ENCODE assay signal across 1 cellular context in genomic region chr15:64634576-64635485, GRCh38.
TF ChIP-seq lines count a peak whose summit lies in the region.

No MANE protein-coding gene starts in this region.

TF ChIP-seq in GM12878, 131 proteins besides CTCF, POLR2A, EP300 and RAD21 (continued from another document and continues in another):
- TF ChIP-seq USF2 (IDR thresholded peaks at IDR 0.05; ENCODE audit: borderline replicate concordance, low read depth, low read length) (no peak), NR2C1 (IDR thresholded peaks at IDR 0.05) (no peak), SREBF2 (IDR thresholded peaks at IDR 0.05; ENCODE audit: low read length) (peak; percentile 36), JUNB (IDR thresholded peaks at IDR 0.05) (peak; percentile 93), ZNF592 (IDR thresholded peaks at IDR 0.05) (no peak), KLF5 (IDR thresholded peaks at IDR 0.05; ENCODE audit: partially characterized antibody) (peak; percentile 54), PML (IDR thresholded peaks at IDR 0.05; ENCODE audit: low read length) (0 out of 2 replicates have a peak, but pooled peaks have one; percentile 67), NBN (IDR thresholded peaks at IDR 0.05) (peak; percentile 91), TAF1 (IDR thresholded peaks at IDR 0.05; ENCODE audit: borderline replicate concordance, low read depth, low read length) (no peak), ZSCAN29 (IDR thresholded peaks at IDR 0.05) (no peak; the same call in 1 of the 2 replicates), STAT3 (IDR thresholded peaks at IDR 0.05; ENCODE audit: low read depth, low read length) (peak; percentile 94), TCF3 (IDR thresholded peaks at IDR 0.05; ENCODE audit: borderline replicate concordance, insufficient read depth, low read depth, low read length) (peak; percentile 63; the same call in 1 of the 2 replicates), REST (IDR thresholded peaks at IDR 0.05; ENCODE audit: low read depth, low read length) (no peak), E2F8 (IDR thresholded peaks at IDR 0.05; ENCODE audit: low read depth, partially characterized antibody) (no peak), HDGF (IDR thresholded peaks at IDR 0.05) (no peak), NKRF (conservative IDR thresholded peaks at IDR 0.05) (no peak; the same call in 1 of the 2 replicates), IRF4 (IDR thresholded peaks at IDR 0.05; ENCODE audit: low read depth, low read length) (peak; percentile 99), NRF1 (conservative IDR thresholded peaks at IDR 0.05; ENCODE audit: low read depth, low read length) (no peak), IKZF1 (conservative IDR thresholded peaks at IDR 0.05) (peak; percentile 98), TCF7 (IDR thresholded peaks at IDR 0.05; ENCODE audit: borderline replicate concordance) (no peak), SMC3 (IDR thresholded peaks at IDR 0.05; ENCODE audit: borderline replicate concordance, low read length) (peak; percentile 21; the same call in 1 of the 2 replicates), ZBTB40 (IDR thresholded peaks at IDR 0.05; ENCODE audit: borderline replicate concordance) (peak; percentile 57; the same call in 1 of the 2 replicates), LARP7 (IDR thresholded peaks at IDR 0.05) (0 out of 2 replicates have a peak, but pooled peaks have one; percentile 35), BCL11A (IDR thresholded peaks at IDR 0.05; ENCODE audit: low read depth, low read length) (peak; percentile 93), MEF2A (IDR thresholded peaks at IDR 0.05; ENCODE audit: insufficient read depth, low read depth, low read length) (0 out of 2 replicates have a peak, but pooled peaks have one; percentile 46), ZNF217 (IDR thresholded peaks at IDR 0.05) (0 out of 2 replicates have a peak, but pooled peaks have one; percentile 70), CBFB (IDR thresholded peaks at IDR 0.05; ENCODE audit: low read depth) (0 out of 2 replicates have a peak, but pooled peaks have one; percentile 61), ZBTB4 (CRISPR knock-in tag; IDR thresholded peaks at IDR 0.05) (no peak), SMAD5 (IDR thresholded peaks at IDR 0.05; ENCODE audit: low read depth) (no peak), ZNF207 (IDR thresholded peaks at IDR 0.05; ENCODE audit: borderline replicate concordance) (no peak), CBX5 (IDR thresholded peaks at IDR 0.05; ENCODE audit: low read depth) (0 out of 2 replicates have a peak, but pooled peaks have one; percentile 30), SMAD1 (IDR thresholded peaks at IDR 0.05; ENCODE audit: low read depth, partially characterized antibody) (peak; percentile 92), ZNF24 (IDR thresholded peaks at IDR 0.05) (peak; percentile 70), JUND (IDR thresholded peaks at IDR 0.05; ENCODE audit: low read depth, low read length) (peak; percentile 95), RELA (IDR thresholded peaks at IDR 0.05; ENCODE audit: borderline replicate concordance, partially characterized antibody) (peak; percentile 30), CREM (IDR thresholded peaks at IDR 0.05; ENCODE audit: low read depth) (peak; percentile 65; the same call in 1 of the 2 replicates), YBX1 (IDR thresholded peaks at IDR 0.05) (peak; percentile 73; the same call in 1 of the 2 replicates), ETV6 (conservative IDR thresholded peaks at IDR 0.05 in 1 of 2, IDR thresholded peaks at IDR 0.05 in 1 of 2; ENCODE audit: borderline replicate concordance in 1 of 2, low read depth in 1 of 2) (peak in 1 of 2 experiments; percentile 72; a peak in 1 of 4 replicates), POLR2AphosphoS2 (IDR thresholded peaks at IDR 0.05; ENCODE audit: low read depth, low read length) (no peak; the same call in 1 of the 2 replicates), CEBPB (IDR thresholded peaks at IDR 0.05; ENCODE audit: borderline replicate concordance in 1 of 2, low read depth in 2 of 2, low read length in 2 of 2) (no peak), EED (IDR thresholded peaks at IDR 0.05; ENCODE audit: low read depth) (peak; percentile 94)
